ENCODE assay signal across 18 cellular contexts in genomic region chr16:8953064-8953463, GRCh38. TPM values are rescaled to one million over a fixed set of nuclear protein-coding genes. Genes with fewer than 3 reads are reported as not detected.
DNase-seq lines count a peak whose midpoint lies in the region; ATAC-seq, FAIRE-seq and TF ChIP-seq lines count a peak whose summit lies in the region.
"Had no signal": no experiment of that assay in that cellular context is flagged by ENCODE, and none has a peak within 500 bp of the region (broad histone marks: within the 10 kb centered on the region; RNA-seq: fewer than 3 reads in every experiment).

No MANE protein-coding gene starts in this region.

- H3K27me3 ChIP-seq in HepG2 (ENCODE audit: control insufficient read depth in 1 of 2, insufficient read depth in 2 of 2, low read length in 2 of 2): no peaks in the 10 kb centered on the region
- H3K27me3 ChIP-seq in right lobe of liver: no peaks in the 10 kb centered on the region
- H3K27me3 ChIP-seq in esophagus muscularis mucosa: no peaks in the 10 kb centered on the region

- peaks cover 8% of the 10 kb centered on the region for H3K36me3 Mint-ChIP-seq in activated CD8-positive, alpha-beta T cell treated with anti-CD3 and anti-CD28 coated beads for 36 hours (ENCODE audit: low read depth)
- H3K36me3 Mint-ChIP-seq in memory B cell (peaks cover 4% of the 10 kb centered on the region), type B pancreatic cell (peaks cover 3% of the 10 kb centered on the region)

- peak overlapping the region; percentile 64 for H3K27ac Mint-ChIP-seq in activated CD8-positive, alpha-beta T cell treated with anti-CD3 and anti-CD28 coated beads for 36 hours
- H3K27ac Mint-ChIP-seq in memory B cell (peak overlapping the region; percentile 79), type B pancreatic cell (peak overlapping the region; percentile 62)

- H3K36me3 ChIP-seq in HepG2 (replicated peaks in 1 of 2; ENCODE audit: control insufficient read depth in 1 of 2, insufficient read depth in 2 of 2, low read length in 2 of 2) (peaks cover 0 to 5% of the 10 kb centered on the region in 2 experiments; a peak in 2 of 5 replicates), right lobe of liver (no peaks in the 10 kb centered on the region), esophagus muscularis mucosa (no peaks in the 10 kb centered on the region)

- no peak for TF ChIP-seq RAD21 in HepG2 (CRISPR knock-in tag; IDR thresholded peaks at IDR 0.05)

- H3K4me2 ChIP-seq in HepG2 (ENCODE audit: low read depth, low read length): no peak overlapping the region

- TF ChIP-seq POLR2A in HepG2 (IDR thresholded peaks at IDR 0.05; ENCODE audit: insufficient read depth in 1 of 2, low read depth in 2 of 2, low read length in 2 of 2) (no peak), right lobe of liver (IDR thresholded peaks at IDR 0.05) (no peak), esophagus muscularis mucosa (IDR thresholded peaks at IDR 0.05; ENCODE audit: low read depth) (no peak)

- no peaks in the 10 kb centered on the region for H3K9me3 Mint-ChIP-seq in activated CD8-positive, alpha-beta T cell treated with anti-CD3 and anti-CD28 coated beads for 36 hours
- H3K9me3 Mint-ChIP-seq in memory B cell (no peaks in the 10 kb centered on the region), type B pancreatic cell (no peaks in the 10 kb centered on the region)

- peaks cover 94% of the 10 kb centered on the region for H3K4me1 ChIP-seq in HepG2 (ENCODE audit: insufficient read depth, low read length)
- peaks cover 1 to 53% (median 16%) of the 10 kb centered on the region in 4 donors for H3K4me1 ChIP-seq in right lobe of liver
- H3K4me1 ChIP-seq in esophagus muscularis mucosa: peaks cover 76 to 94% (median 90%) of the 10 kb centered on the region in 4 donors

- H2AFZ ChIP-seq in HepG2 (ENCODE audit: low read length): no peak overlapping the region

- TF ChIP-seq EP300 in HepG2 (IDR thresholded peaks at IDR 0.05; ENCODE audit: low read depth in 2 of 2, low read length in 2 of 2) (no peak), HepG2 (CRISPR knock-in tag; IDR thresholded peaks at IDR 0.05; ENCODE audit: borderline replicate concordance) (no peak), esophagus muscularis mucosa (IDR thresholded peaks at IDR 0.05) (no peak)

- in situ Hi-C loops in HepG2 (cut with HindIII; ENCODE audit: extremely low pct_ligation_motif_present, low pct_unique_long_range_greater_than_20kb): no loop called here

- no peak for TF ChIP-seq CTCF in HepG2 (CRISPR knock-in tag; IDR thresholded peaks at IDR 0.05)
- TF ChIP-seq CTCF in right lobe of liver (IDR thresholded peaks at IDR 0.05): no peak
- TF ChIP-seq CTCF in activated CD8-positive, alpha-beta T cell treated with anti-CD3 and anti-CD28 coated beads for 36 hours (IDR thresholded peaks at IDR 0.05): no peak
- no peak for TF ChIP-seq CTCF in type B pancreatic cell (conservative IDR thresholded peaks at IDR 0.05)
- no peak for TF ChIP-seq CTCF in esophagus muscularis mucosa (IDR thresholded peaks at IDR 0.05)

- peaks cover 93% of the 10 kb centered on the region for H3K79me2 ChIP-seq in HepG2 (ENCODE audit: insufficient read depth, low read length)

- intact Hi-C loops in HepG2 (cut with micrococcal nuclease; ENCODE audit: unreplicated experiment) (no loop called here), right lobe of liver (cut with DNase I) (no loop called here), esophagus muscularis mucosa (cut with DNase I) (no loop called here)
- intact Hi-C loops in activated CD8-positive, alpha-beta T cell treated with anti-CD3 and anti-CD28 coated beads for 36 hours (cut with micrococcal nuclease): no loop called here

- no peak overlapping the region for H3K9ac ChIP-seq in HepG2 (ENCODE audit: insufficient read depth, low read depth, low read length)

- no peak overlapping the region for H3K27ac ChIP-seq in HepG2 (ENCODE audit: extremely low read length, insufficient read depth, low read length)
- no peak overlapping the region for H3K27ac ChIP-seq in right lobe of liver
- H3K27ac ChIP-seq in esophagus muscularis mucosa (replicated peaks in 1 of 4): no peak overlapping the region
- H3K27ac ChIP-seq: coronary artery had no signal

- ATAC-seq in HepG2 (peak; percentile 24), right lobe of liver (no peak), memory B cell (ENCODE audit: low read depth) (no peak), HG02973 (IDR thresholded peaks at IDR 0.05; ENCODE audit: unreplicated experiment) (no peak)
- ATAC-seq in activated CD8-positive, alpha-beta T cell treated with anti-CD3 and anti-CD28 coated beads for 36 hours: no peak

- H3K27me3 Mint-ChIP-seq in activated CD8-positive, alpha-beta T cell treated with anti-CD3 and anti-CD28 coated beads for 36 hours: no peaks in the 10 kb centered on the region
- H3K27me3 Mint-ChIP-seq in memory B cell: no peaks in the 10 kb centered on the region
- H3K27me3 Mint-ChIP-seq in type B pancreatic cell: no peaks in the 10 kb centered on the region

- no TSS peak for BruUV-seq in HepG2 (replicated peaks; lab: Mats Ljungman, UMichigan)

- peaks cover 95% of the 10 kb centered on the region for H4K20me1 ChIP-seq in HepG2 (ENCODE audit: insufficient read depth, low read length)

- no peaks in the 10 kb centered on the region for H3K9me3 ChIP-seq in HepG2 (ENCODE audit: low read length)
- no peaks in the 10 kb centered on the region for H3K9me3 ChIP-seq in right lobe of liver
- H3K9me3 ChIP-seq in esophagus muscularis mucosa: no peaks in the 10 kb centered on the region

- 79% methylated on average over 11 of the region's 11 CpGs for whole genome bisulfite sequencing in HepG2 (ENCODE audit: low lambda C conversion rate)
- no CpG with 5 or more reads among the region's 11 CpGs for WGBS in right lobe of liver (ENCODE audit: insufficient coverage, low coverage, low lambda C conversion rate, missing lambda C conversion rate)
- WGBS in esophagus muscularis mucosa: 80% methylated on average over 11 of the region's 11 CpGs

- H3K4me3 ChIP-seq in HepG2 (replicated peaks in 1 of 3; ENCODE audit: insufficient read depth in 1 of 3, low read depth in 2 of 3, low read length in 3 of 3) (no peak overlapping the region), right lobe of liver (no peak overlapping the region), esophagus muscularis mucosa (no peak overlapping the region)
- H3K4me3 ChIP-seq: coronary artery had no signal

- POLR2A ChIA-PET in HepG2 (lab: Yijun Ruan, JAX): no interaction called here
- POLR2A ChIA-PET in activated CD8-positive, alpha-beta T cell treated with anti-CD3 and anti-CD28 coated beads for 36 hours (lab: Charles Lee): no interaction called here

- no peak overlapping the region for H3K4me3 Mint-ChIP-seq in activated CD8-positive, alpha-beta T cell treated with anti-CD3 and anti-CD28 coated beads for 36 hours
- H3K4me3 Mint-ChIP-seq in memory B cell: peak overlapping the region; percentile 40
- no peak overlapping the region for H3K4me3 Mint-ChIP-seq in type B pancreatic cell

- CTCF ChIA-PET in HepG2 (lab: Yijun Ruan, JAX; ENCODE audit: low intra/inter-chr PET ratio, low total read pairs): no interaction called here
- CTCF ChIA-PET in activated CD8-positive, alpha-beta T cell treated with anti-CD3 and anti-CD28 coated beads for 36 hours (lab: Charles Lee): interaction anchor here (8.5 kb wide), 1 partner anchor 17 kb away, joined by 72 read pairs; no protein-coding TSS in a partner anchor

- peaks cover 85% of the 10 kb centered on the region for H3K4me1 Mint-ChIP-seq in activated CD8-positive, alpha-beta T cell treated with anti-CD3 and anti-CD28 coated beads for 36 hours (ENCODE audit: low read depth)
- H3K4me1 Mint-ChIP-seq in memory B cell (peaks cover 58% of the 10 kb centered on the region), type B pancreatic cell (ENCODE audit: unreplicated experiment) (peaks cover 56% of the 10 kb centered on the region)

- no peak for DNase-seq in HepG2 (ENCODE audit: low spot score)
- no peak for DNase-seq in right lobe of liver
- no peak for DNase-seq in activated CD8-positive, alpha-beta T cell treated with anti-CD3 and anti-CD28 coated beads for 36 hours
- no peak for DNase-seq in memory B cell (ENCODE audit: low spot score in 2 of 2)
- DNase-seq in type B pancreatic cell (ENCODE audit: extremely low spot score, unreplicated experiment): no peak
- DNase-seq in NCI-H524 treated with DMSO at 0.1 percent for 48 hours (lab: John Stamatoyannopoulos, UW): no peak
- no peak for DNase-seq in esophagus muscularis mucosa (ENCODE audit: extremely low spot score)
- DNase-seq: Calu3, H7, MM.1S, NCI-H2029, NCI-H510A, SHP77 treated with DMSO at 0.1 percent for 48 hours, T-helper 9 cell had no signal

- FAIRE-seq in HepG2 (lab: Jason Lieb, UNC): no peak
- FAIRE-seq: G401.6, GM12891 had no signal

TF ChIP-seq in HepG2, 621 proteins besides CTCF, POLR2A, EP300 and RAD21 (continues in another document):
- TF ChIP-seq MAFK (conservative IDR thresholded peaks at IDR 0.05 in 1 of 2, IDR thresholded peaks at IDR 0.05 in 1 of 2; ENCODE audit: low read length in 2 of 2): peak; percentile 21 to 63; a peak in 2 of 4 replicates

RNA-seq across cellular contexts. Expression of gene USP7, which starts 10.6 kb away (rescaled TPM):
- total RNA-seq in HepG2 (2016; rRNA removed; fragmentation: Illumina TruSeq; extraction: Trizol): 173 and 177 TPM in 2 replicates
- total RNA-seq in HepG2 (2016; cell fraction: cytosol; rRNA removed; fragmentation: Illumina TruSeq; extraction: Trizol; ENCODE audit: low read depth): 42.2 and 47.1 TPM in 2 replicates
- total RNA-seq in HepG2 (2016; cell fraction: insoluble cytoplasmic fraction; rRNA removed; fragmentation: Illumina TruSeq; extraction: Trizol): 166 and 185 TPM in 2 replicates
- 53.5 and 58.7 TPM in 2 replicates for total RNA-seq in HepG2 (2016; cell fraction: membrane; rRNA removed; fragmentation: Illumina TruSeq; extraction: Trizol)
- 231 and 239 TPM in 2 replicates for total RNA-seq in HepG2 (2016; cell fraction: nucleus; rRNA removed; fragmentation: Illumina TruSeq; extraction: Trizol)
- 52.5 and 58.4 TPM in 2 replicates for polyA plus RNA-seq in HepG2 (2011; rRNA removed)
- 16.6 and 26.6 TPM in 2 replicates for polyA plus RNA-seq in HepG2 (2011; cell fraction: cytosol; rRNA removed)
- 77.7 and 102 TPM in 2 replicates for polyA plus RNA-seq in HepG2 (2011; cell fraction: nucleus; rRNA removed)
- 151 and 152 TPM in 2 replicates for polyA plus RNA-seq in HepG2 (2012)
- polyA plus RNA-seq in HepG2 (2016; cell fraction: cytosol; fragmentation: Illumina TruSeq; extraction: Trizol; ENCODE audit: low read depth): 5.3 and 6.8 TPM in 2 replicates
- polyA plus RNA-seq in HepG2 (2016; cell fraction: insoluble cytoplasmic fraction; fragmentation: Illumina TruSeq; extraction: Trizol; ENCODE audit: low read depth): 200 and 216 TPM in 2 replicates
- polyA plus RNA-seq in HepG2 (2016; cell fraction: membrane; fragmentation: Illumina TruSeq; extraction: Trizol; ENCODE audit: low read depth): 18.6 and 26.0 TPM in 2 replicates
- polyA plus RNA-seq in HepG2 (2016; cell fraction: nucleus; fragmentation: Illumina TruSeq; extraction: Trizol; ENCODE audit: insufficient read depth, low read depth): 243 and 249 TPM in 2 replicates
- polyA minus RNA-seq in HepG2 (2011; rRNA and poly(A)+ RNA removed; ENCODE audit: low replicate concordance): 135 and 250 TPM in 2 replicates
- 49.2 and 87.1 TPM in 2 replicates for polyA minus RNA-seq in HepG2 (2011; cell fraction: cytosol; rRNA and poly(A)+ RNA removed)
- polyA minus RNA-seq in HepG2 (2011; cell fraction: nucleus; rRNA and poly(A)+ RNA removed): 329 and 403 TPM in 2 replicates
- 10 to 100 TPM; 46.8 to 55.8 (median 49.1) TPM for total RNA-seq in right lobe of liver
- 100 to 1,000 TPM; 155 to 163 TPM for total RNA-seq in activated CD8-positive, alpha-beta T cell treated with anti-CD3 and anti-CD28 coated beads for 36 hours
- total RNA-seq in type B pancreatic cell (ENCODE audit: low replicate concordance): 106 and 118 TPM in 2 replicates
- 10 to 100 TPM; 67.9 to 84.7 (median 73.3) TPM for total RNA-seq in esophagus muscularis mucosa
